In the genomic region with DNA sequence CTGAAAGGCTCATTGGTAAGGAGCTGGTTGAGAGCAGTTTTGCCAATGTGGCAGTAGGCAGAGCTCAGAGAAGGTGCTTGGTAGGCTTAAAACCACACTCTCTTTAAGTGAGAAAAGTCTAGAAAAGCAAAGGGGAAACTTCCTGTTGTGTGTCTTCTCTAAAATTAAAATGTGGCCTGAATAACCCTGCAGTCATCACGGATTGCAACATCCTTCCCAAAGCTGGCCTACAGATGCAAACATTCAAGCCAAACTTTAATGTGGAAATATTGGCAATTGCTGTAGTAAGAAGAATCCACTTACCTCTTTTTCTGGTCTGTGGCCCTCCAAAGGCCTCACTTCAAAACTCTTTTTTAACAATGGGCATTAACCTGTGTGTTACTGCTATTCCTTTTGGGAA, we compare ENCODE assay signal across 16 cellular contexts.
A peak's percentile ranks its signal among the peaks of the same experiment; 100 is the strongest.
DNase-seq lines count a peak whose midpoint lies in the region; TF ChIP-seq lines count a peak whose summit lies in the region.
"Had no signal": no experiment of that assay in that cellular context is flagged by ENCODE, and none has a peak within 500 bp of the region (broad histone marks: within the 10 kb centered on the region; RNA-seq: fewer than 3 reads in every experiment).

No MANE protein-coding gene starts in this region.

- H3K4me3 ChIP-seq in fibroblast of the aortic adventitia (ENCODE audit: low read depth, low read length) (no peak overlapping the region), thyroid gland (replicated peaks in 1 of 3) (no peak overlapping the region), H7 (ENCODE audit: insufficient read depth, low read depth, low read length) (no peak overlapping the region)
- H3K4me3 ChIP-seq: esophagus squamous epithelium, MG63 had no signal

- H3K4me1 ChIP-seq in thyroid gland: peaks cover 4 to 21% of the 10 kb centered on the region in 2 donors
- H3K4me1 ChIP-seq: Caco-2, esophagus squamous epithelium had no signal

- H3K27ac ChIP-seq in thyroid gland: peak overlapping the region; percentile 4 to 51 (median 22)

- TF ChIP-seq POLR2A in thyroid gland (IDR thresholded peaks at IDR 0.05): no peak

- WGBS in thyroid gland, 2 donors: 10 to 36% methylated on average over 1 of the region's 1 CpG

- H3K27me3 ChIP-seq in thyroid gland (no peaks in the 10 kb centered on the region), H7 (ENCODE audit: control insufficient read depth, insufficient read depth, low read length) (no peaks in the 10 kb centered on the region)
- H3K27me3 ChIP-seq: esophagus squamous epithelium, MG63 had no signal

- H3K9me3 ChIP-seq in thyroid gland: no peaks in the 10 kb centered on the region
- H3K9me3 ChIP-seq: Caco-2, esophagus squamous epithelium, MG63 had no signal

- DNase-seq in GM04504 (ENCODE audit: low read depth) (peak; percentile 43), RPMI7951 (ENCODE audit: low read depth) (peak; percentile 34), fibroblast of the aortic adventitia (ENCODE audit: low read depth) (peak; percentile 80), thyroid gland (no peak), H7 (no peak), NAMALWA (ENCODE audit: low spot score) (no peak), kidney tubule cell (ENCODE audit: low spot score) (no peak)
- DNase-seq: activated naive CD4-positive, alpha-beta T cell; Caco-2; cerebellar nuclear complex; esophagus squamous epithelium; kidney; MG63; naive B cell; NCI-H345; retina had no signal

- intact Hi-C loops in thyroid gland (cut with DNase I): no loop called here

- no peak for TF ChIP-seq CTCF in fibroblast of the aortic adventitia (IDR thresholded peaks at IDR 0.05; ENCODE audit: insufficient read depth, low read length)
- no peak for TF ChIP-seq CTCF in thyroid gland (IDR thresholded peaks at IDR 0.05)

- H3K36me3 ChIP-seq in thyroid gland (no peaks in the 10 kb centered on the region), H7 (replicated peaks; ENCODE audit: control insufficient read depth, insufficient read depth, low read length) (no peaks in the 10 kb centered on the region)
- H3K36me3 ChIP-seq: esophagus squamous epithelium, MG63 had no signal

Comparison
In these comparisons a context has a peak if more than half of its experiments do, and no peak if none do; other contexts are left out.
1. DNase-seq: peak in GM04504 (single experiment), RPMI7951 (single experiment) and fibroblast of the aortic adventitia (single experiment); none in thyroid gland (0 of 2), H7 (single experiment), NAMALWA (single experiment) and kidney tubule cell (single experiment).